Comparison of ENCODE assay signal across 1 cellular context in genomic region chr16:370443-370842, GRCh38.
A peak's percentile ranks its signal among the peaks of the same experiment; 100 is the strongest.
TF ChIP-seq lines count a peak whose summit lies in the region.

MRPL28 (minus strand) TSS chr16:370538; CDS start chr16:370218, 320 bp downstream.

TF ChIP-seq in SK-N-SH, 30 proteins besides CTCF, POLR2A, EP300 and RAD21 (continued from another document):
- TF ChIP-seq IRF3 (IDR thresholded peaks at IDR 0.05; ENCODE audit: low read depth, low read length) = peak; percentile 96
- peak; percentile 52; the same call in 1 of the 2 replicates for TF ChIP-seq SIN3A (IDR thresholded peaks at IDR 0.05; ENCODE audit: borderline replicate concordance, low read depth, low read length)
- no peak for TF ChIP-seq FOXJ3 (CRISPR knock-in tag; IDR thresholded peaks at IDR 0.05)
- TF ChIP-seq, protein P1, sequence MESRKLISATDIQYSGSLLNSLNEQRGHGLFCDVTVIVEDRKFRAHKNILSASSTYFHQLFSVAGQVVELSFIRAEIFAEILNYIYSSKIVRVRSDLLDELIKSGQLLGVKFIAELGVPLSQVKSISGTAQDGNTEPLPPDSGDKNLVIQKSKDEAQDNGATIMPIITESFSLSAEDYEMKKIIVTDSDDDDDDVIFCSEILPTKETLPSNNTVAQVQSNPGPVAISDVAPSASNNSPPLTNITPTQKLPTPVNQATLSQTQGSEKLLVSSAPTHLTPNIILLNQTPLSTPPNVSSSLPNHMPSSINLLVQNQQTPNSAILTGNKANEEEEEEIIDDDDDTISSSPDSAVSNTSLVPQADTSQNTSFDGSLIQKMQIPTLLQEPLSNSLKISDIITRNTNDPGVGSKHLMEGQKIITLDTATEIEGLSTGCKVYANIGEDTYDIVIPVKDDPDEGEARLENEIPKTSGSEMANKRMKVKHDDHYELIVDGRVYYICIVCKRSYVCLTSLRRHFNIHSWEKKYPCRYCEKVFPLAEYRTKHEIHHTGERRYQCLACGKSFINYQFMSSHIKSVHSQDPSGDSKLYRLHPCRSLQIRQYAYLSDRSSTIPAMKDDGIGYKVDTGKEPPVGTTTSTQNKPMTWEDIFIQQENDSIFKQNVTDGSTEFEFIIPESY (IDR thresholded peaks at IDR 0.05; ENCODE audit: borderline replicate concordance, low read depth) = peak; percentile 52; the same call in 1 of the 2 replicates
- no peak for TF ChIP-seq NFIC (IDR thresholded peaks at IDR 0.05; ENCODE audit: borderline replicate concordance)
- TF ChIP-seq POLR2AphosphoS5 (IDR thresholded peaks at IDR 0.05; ENCODE audit: low read depth, low read length) = peak; percentile 88; the same call in 1 of the 2 replicates
- peak; percentile 58; the same call in 1 of the 2 replicates for TF ChIP-seq YY1 (IDR thresholded peaks at IDR 0.05; ENCODE audit: low read depth)
- TF ChIP-seq USF2 (IDR thresholded peaks at IDR 0.05; ENCODE audit: borderline replicate concordance, low read depth, low read length) = no peak
- no peak for TF ChIP-seq GATA2 (CRISPR knock-in tag; IDR thresholded peaks at IDR 0.05)
- TF ChIP-seq TCF12 (IDR thresholded peaks at IDR 0.05) = no peak; the same call in 1 of the 2 replicates
- TF ChIP-seq, protein P2, sequence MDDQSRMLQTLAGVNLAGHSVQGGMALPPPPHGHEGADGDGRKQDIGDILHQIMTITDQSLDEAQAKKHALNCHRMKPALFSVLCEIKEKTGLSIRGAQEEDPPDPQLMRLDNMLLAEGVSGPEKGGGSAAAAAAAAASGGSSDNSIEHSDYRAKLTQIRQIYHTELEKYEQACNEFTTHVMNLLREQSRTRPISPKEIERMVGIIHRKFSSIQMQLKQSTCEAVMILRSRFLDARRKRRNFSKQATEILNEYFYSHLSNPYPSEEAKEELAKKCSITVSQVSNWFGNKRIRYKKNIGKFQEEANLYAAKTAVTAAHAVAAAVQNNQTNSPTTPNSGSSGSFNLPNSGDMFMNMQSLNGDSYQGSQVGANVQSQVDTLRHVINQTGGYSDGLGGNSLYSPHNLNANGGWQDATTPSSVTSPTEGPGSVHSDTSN (IDR thresholded peaks at IDR 0.05) = peak; percentile 99
- TF ChIP-seq MEF2A (IDR thresholded peaks at IDR 0.05; ENCODE audit: borderline replicate concordance, low read depth) = no peak
- TF ChIP-seq, protein P3, sequence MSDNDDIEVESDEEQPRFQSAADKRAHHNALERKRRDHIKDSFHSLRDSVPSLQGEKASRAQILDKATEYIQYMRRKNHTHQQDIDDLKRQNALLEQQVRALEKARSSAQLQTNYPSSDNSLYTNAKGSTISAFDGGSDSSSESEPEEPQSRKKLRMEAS (IDR thresholded peaks at IDR 0.05; ENCODE audit: low read depth) = peak; percentile 59; the same call in 1 of the 2 replicates
- TF ChIP-seq RXRA (IDR thresholded peaks at IDR 0.05; ENCODE audit: borderline replicate concordance, low read depth) = no peak
